ENCODE assay signal across 9 cellular contexts in the genomic region with DNA sequence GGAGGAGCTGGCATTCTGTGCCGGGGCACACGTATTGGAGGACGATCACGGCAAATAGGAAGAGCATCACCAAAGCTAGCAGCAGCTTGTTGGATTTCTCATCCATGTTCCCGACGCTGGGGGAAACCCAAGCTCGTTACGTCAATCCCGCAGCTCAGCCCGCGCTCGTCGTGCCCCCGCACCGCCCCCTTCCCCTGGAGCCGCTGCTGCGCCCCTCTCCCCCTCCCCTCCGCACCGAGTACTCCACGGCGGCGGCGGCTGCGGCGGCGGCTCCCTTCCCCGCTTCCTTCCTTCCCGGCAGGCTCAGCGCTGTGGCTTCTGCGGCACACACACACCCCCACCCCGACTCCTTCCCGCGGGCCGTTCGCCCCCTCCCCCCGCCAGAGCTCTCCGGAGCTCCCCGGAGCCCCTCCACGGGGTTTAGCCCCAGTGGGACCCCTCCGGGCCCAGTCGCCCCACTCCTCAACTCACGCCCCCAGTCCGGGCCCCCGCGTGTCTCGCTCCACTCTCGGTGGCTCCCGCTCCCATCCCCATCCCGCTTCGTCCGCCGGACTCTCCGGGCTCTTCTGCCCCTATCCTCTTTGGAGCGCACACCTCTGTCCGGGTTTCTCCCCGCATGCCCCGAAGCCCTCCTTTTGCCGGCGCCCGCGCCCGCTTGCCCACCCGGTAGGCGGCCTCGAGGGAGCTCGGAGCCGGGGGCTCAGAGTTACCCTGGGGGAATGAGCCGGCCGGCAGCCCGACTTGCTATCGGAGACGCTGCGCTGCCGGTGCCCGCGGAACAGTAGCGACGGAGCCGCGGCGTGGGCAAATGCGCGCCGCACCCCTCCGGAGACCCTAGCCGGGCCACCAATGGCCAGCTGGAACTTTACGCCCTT. TPM values are rescaled to one million over a fixed set of nuclear protein-coding genes. Genes with fewer than 3 reads are reported as not detected.
DNase-seq lines count a peak whose midpoint lies in the region; FAIRE-seq and TF ChIP-seq lines count a peak whose summit lies in the region.
"Had no signal": no experiment of that assay in that cellular context is flagged by ENCODE, and none has a peak within 500 bp of the region (broad histone marks: within the 10 kb centered on the region; RNA-seq: fewer than 3 reads in every experiment).

No MANE protein-coding gene starts in this region.

- no peak overlapping the region for H3K23ac ChIP-seq in mesenchymal stem cell (ENCODE audit: low read length in 2 of 2)

- H3K79me1 ChIP-seq in mesenchymal stem cell (replicated peaks; ENCODE audit: low read length, poor library complexity, severe bottlenecking): no peaks in the 10 kb centered on the region

- no peak for TF ChIP-seq POLR2A in uterus (IDR thresholded peaks at IDR 0.05)

- BruUV-seq in mammary epithelial cell (replicated peaks; lab: Mats Ljungman, UMichigan): no TSS peak

- dilution Hi-C loops in mammary epithelial cell (cut with HindIII; ENCODE audit: low sequenced_read_pairs): no loop called here

- no peak overlapping the region for H2BK15ac ChIP-seq in mesenchymal stem cell (ENCODE audit: low read depth, poor library complexity, severe bottlenecking)

- no peak overlapping the region for H2BK5ac ChIP-seq in mesenchymal stem cell (ENCODE audit: low read depth, low read length, poor library complexity, severe bottlenecking)

- no peak overlapping the region for H2BK120ac ChIP-seq in mesenchymal stem cell (ENCODE audit: low read depth, low read length)

- H2AFZ ChIP-seq in mammary epithelial cell (ENCODE audit: low read depth, low read length): peak overlapping the region; percentile 57
- peak overlapping the region; percentile 27 for H2AFZ ChIP-seq in mesenchymal stem cell (ENCODE audit: low read depth, low read length)

- no peak overlapping the region for H3K27ac ChIP-seq in mammary epithelial cell (ENCODE audit: insufficient read depth, low read depth, low read length)
- no peak overlapping the region for H3K27ac ChIP-seq in mesenchymal stem cell (ENCODE audit: low read length, poor library complexity, severe bottlenecking)
- H3K27ac ChIP-seq in uterus: no peak overlapping the region

- no peaks in the 10 kb centered on the region for H3K79me2 ChIP-seq in mammary epithelial cell (ENCODE audit: insufficient read depth, low read length)

- no peaks in the 10 kb centered on the region for H3K9me3 ChIP-seq in mammary epithelial cell (replicated peaks; ENCODE audit: insufficient read depth, low read length)
- H3K9me3 ChIP-seq in mesenchymal stem cell (ENCODE audit: control insufficient read depth, low read length): no peaks in the 10 kb centered on the region
- no peaks in the 10 kb centered on the region for H3K9me3 ChIP-seq in uterus

- H3K9ac ChIP-seq in mammary epithelial cell (ENCODE audit: insufficient read depth, low read length) (no peak overlapping the region), mesenchymal stem cell (ENCODE audit: low read length) (no peak overlapping the region)

- no peak overlapping the region for H4K91ac ChIP-seq in mesenchymal stem cell (ENCODE audit: low read length)

- H3K36me3 ChIP-seq in mammary epithelial cell (ENCODE audit: insufficient read depth, low read length): no peaks in the 10 kb centered on the region
- no peaks in the 10 kb centered on the region for H3K36me3 ChIP-seq in mesenchymal stem cell (ENCODE audit: control insufficient read depth in 1 of 2, insufficient read depth in 2 of 2, low read depth in 1 of 2, low read length in 2 of 2)
- H3K36me3 ChIP-seq in uterus: no peaks in the 10 kb centered on the region

- H2BK12ac ChIP-seq in mesenchymal stem cell (ENCODE audit: low read length in 2 of 2): no peak overlapping the region

- H3K14ac ChIP-seq in mesenchymal stem cell (ENCODE audit: low read length in 2 of 2): no peak overlapping the region

- peak overlapping the region in 1 of 2 experiments; percentile 57 for H3K18ac ChIP-seq in mesenchymal stem cell (ENCODE audit: low read depth in 1 of 2, low read length in 2 of 2)

- TF ChIP-seq CTCF in mammary epithelial cell (conservative IDR thresholded peaks at IDR 0.05 in 1 of 2, IDR thresholded peaks at IDR 0.05 in 1 of 2; ENCODE audit: extremely low read depth in 1 of 2, insufficient read depth in 1 of 2, low read depth in 1 of 2, low read length in 2 of 2) (no peak), uterus (IDR thresholded peaks at IDR 0.05) (no peak), D721Med (IDR thresholded peaks at IDR 0.05; ENCODE audit: insufficient read depth, missing control alignments) (no peak)

- H3K4me1 ChIP-seq in mammary epithelial cell (ENCODE audit: insufficient read depth, low read length): peaks cover 8% of the 10 kb centered on the region
- peaks cover 18% of the 10 kb centered on the region for H3K4me1 ChIP-seq in mesenchymal stem cell (ENCODE audit: control insufficient read depth, insufficient read depth, low read depth, low read length)
- no peaks in the 10 kb centered on the region for H3K4me1 ChIP-seq in uterus

- WGBS in mammary epithelial cell (ENCODE audit: low coverage, missing lambda C conversion rate): 64% methylated on average over 9 of the region's 87 CpGs
- 2% methylated on average over 29 of the region's 87 CpGs for WGBS in mesenchymal stem cell

- H3K4me2 ChIP-seq in mammary epithelial cell (ENCODE audit: insufficient read depth, low read depth, low read length) (peak overlapping the region; percentile 63), mesenchymal stem cell (ENCODE audit: low read length, poor library complexity, severe bottlenecking) (peak overlapping the region; percentile 94)

- no peak for FAIRE-seq in D721Med (lab: Jason Lieb, UNC)

- H3K4ac ChIP-seq in mesenchymal stem cell (ENCODE audit: low read depth in 1 of 2, low read length in 2 of 2): no peak overlapping the region

- DNase-seq in stimulated activated CD4-positive, alpha-beta T cell treated with anti-CD3 and anti-CD28 coated beads, Interleukin-15, amount 100 ng/mL, for 24 hours: peak; percentile 18
- no peak for DNase-seq in stimulated activated CD4-positive, alpha-beta T cell treated with anti-CD3 and anti-CD28 coated beads, Interleukin-1b, Interleukin-23, amount 100 ng/mL, for 48 hours
- DNase-seq in mammary epithelial cell: no peak
- peak; percentile 45 for DNase-seq in mesenchymal stem cell
- DNase-seq in uterus: peak in 1 of 2 donors; percentile 21
- no peak for DNase-seq in D721Med (ENCODE audit: insufficient read length, low spot score)
- DNase-seq in mesenteric fat pad (ENCODE audit: low spot score): no peak
- no peak for DNase-seq in DMS79 treated with DMSO at 0.1 percent for 48 hours (lab: John Stamatoyannopoulos, UW)

- no peaks in the 10 kb centered on the region for H4K20me1 ChIP-seq in mammary epithelial cell (ENCODE audit: insufficient read depth, low read length)

- CTCF ChIA-PET in mammary epithelial cell (lab: Charles Lee; ENCODE audit: low non-redundant PET): no interaction called here

- H4K8ac ChIP-seq in mesenchymal stem cell (ENCODE audit: low read length): no peak overlapping the region

- H3K4me3 ChIP-seq in mammary epithelial cell (replicated peaks in 1 of 3; ENCODE audit: insufficient read depth in 1 of 3, low read depth in 2 of 3, low read length in 3 of 3) (peak overlapping the region in 1 of 3 experiments; percentile 4), mesenchymal stem cell (ENCODE audit: insufficient read depth in 1 of 2, low read depth in 1 of 2, low read length in 2 of 2) (peak overlapping the region; percentile 57 to 62), uterus (peak overlapping the region; percentile 20 to 45)

- no peak overlapping the region for H2AK5ac ChIP-seq in mesenchymal stem cell (ENCODE audit: low read length, severe bottlenecking)

- in situ Hi-C loops in mammary epithelial cell (cut with MboI; ENCODE audit: low sequenced_read_pairs in 2 of 2): no loop called here

- H3K27me3 ChIP-seq in mammary epithelial cell (ENCODE audit: insufficient read depth, low read length) (peaks cover 26% of the 10 kb centered on the region), mesenchymal stem cell (ENCODE audit: control insufficient read depth in 1 of 2, insufficient read depth in 1 of 2, low read length in 2 of 2) (peaks cover 14 to 73% of the 10 kb centered on the region in 2 experiments), uterus (no peaks in the 10 kb centered on the region)

- intact Hi-C loops in mammary epithelial cell (cut with micrococcal nuclease) (no loop called here), uterus (cut with DNase I; ENCODE audit: low total_unique reads) (no loop called here)

RNA-seq across cellular contexts. Expression of a gene that starts 1.0 kb away (rescaled TPM):
- total RNA-seq in mammary epithelial cell (under 1 TPM in 1 of 2 donors, not detected in 1; 0.67 TPM), uterus (1 to 10 TPM in 3 of 4 donors, under 1 TPM in 1; 0.77 to 9.7 (median 1.9) TPM), mesenteric fat pad (0.19 TPM)
- 0.15 TPM for polyA plus RNA-seq in mammary epithelial cell
- not detected for polyA minus RNA-seq in mammary epithelial cell
- 2.3 TPM for polyA plus RNA-seq in mesenchymal stem cell (2013, experiment 1 of 2)
- 2.3 TPM for polyA plus RNA-seq in mesenchymal stem cell (2013, experiment 2 of 2)
- total RNA-seq: RPMI7951 had no signal

Comparison
In these comparisons a context has a peak if more than half of its experiments do, and no peak if none do; other contexts are left out.
1. DNase-seq: peak in stimulated activated CD4-positive, alpha-beta T cell treated with anti-CD3 and anti-CD28 coated beads, Interleukin-15, amount 100 ng/mL, for 24 hours (single experiment) and mesenchymal stem cell (single experiment); none in stimulated activated CD4-positive, alpha-beta T cell treated with anti-CD3 and anti-CD28 coated beads, Interleukin-1b, Interleukin-23, amount 100 ng/mL, for 48 hours (single experiment), mammary epithelial cell (single experiment), D721Med (single experiment), mesenteric fat pad (single experiment) and DMS79 treated with DMSO at 0.1 percent for 48 hours (single experiment).